Comparison of ENCODE assay signal across 7 cellular contexts in the genomic region with DNA sequence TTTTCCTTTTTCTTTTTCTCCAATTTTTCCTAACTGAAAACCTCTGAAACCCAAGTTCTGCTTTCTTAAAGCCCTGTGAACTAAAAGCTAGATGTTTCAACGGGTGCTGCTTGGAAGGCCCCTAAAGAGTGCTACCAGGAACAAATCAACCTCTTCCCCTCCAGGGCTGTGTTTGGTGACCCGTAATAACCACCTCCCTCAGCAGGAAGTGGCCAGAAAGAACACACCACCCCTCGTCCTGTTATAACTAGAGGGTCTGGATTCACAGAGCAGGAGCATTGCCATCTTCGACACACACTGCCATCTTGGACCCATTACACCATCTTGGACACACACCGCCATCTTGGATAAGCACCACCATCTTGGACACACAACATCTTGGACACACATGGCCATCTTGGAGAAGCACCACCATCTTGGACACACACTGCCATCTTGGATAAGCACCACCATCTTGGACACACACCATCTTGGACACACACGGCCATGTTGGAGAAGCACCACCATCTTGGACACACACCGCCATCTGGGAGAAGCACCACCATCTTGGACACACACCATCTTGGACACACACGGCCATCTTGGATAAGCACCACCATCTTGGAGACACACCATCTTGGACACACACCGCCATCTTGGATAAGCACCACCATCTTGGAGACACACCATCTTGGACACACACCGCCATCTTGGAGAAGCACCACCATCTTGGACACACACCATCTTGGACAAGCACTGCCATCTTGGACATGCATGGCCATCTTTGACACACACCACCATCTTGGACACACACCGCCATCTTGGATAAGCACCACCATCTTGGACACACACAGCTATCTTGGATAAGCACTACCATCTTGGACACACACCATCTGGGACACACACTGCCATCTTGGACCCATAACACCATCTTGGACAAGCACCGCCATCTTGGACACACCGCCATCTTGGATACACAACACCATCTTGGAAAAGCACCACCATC. TPM values are rescaled to one million over a fixed set of nuclear protein-coding genes. Genes with fewer than 3 reads are reported as not detected.
DNase-seq lines count a peak whose midpoint lies in the region; ATAC-seq and TF ChIP-seq lines count a peak whose summit lies in the region.
"Not testable (repeated sequence)": the region's sequence is repeated elsewhere in the genome, so short reads cannot be mapped to it uniquely, and the experiment has no call there.

No MANE protein-coding gene starts in this region.

- CTCF ChIA-PET in Panc1 (lab: Charles Lee); activated CD8-positive, alpha-beta memory T cell treated with anti-CD3 and anti-CD28 coated beads, Interleukin-2, amount 10 ng/mL, durations not matched to agents 7 days and 5 days (lab: Charles Lee): not testable (repeated sequence)

- POLR2A ChIA-PET in Panc1 (lab: Charles Lee): not testable (repeated sequence)

- peaks cover 26% of the 10 kb centered on the region for H3K4me1 Mint-ChIP-seq in activated CD8-positive, alpha-beta memory T cell treated with anti-CD3 and anti-CD28 coated beads, Interleukin-2, amount 10 ng/mL, durations not matched to agents 7 days and 5 days
- not testable (repeated sequence) for H3K4me1 Mint-ChIP-seq in chondrocyte (ENCODE audit: low read depth); progenitor cell of endocrine pancreas (ENCODE audit: low read depth)

- not testable (repeated sequence) for H3K4me3 Mint-ChIP-seq in activated CD8-positive, alpha-beta memory T cell treated with anti-CD3 and anti-CD28 coated beads, Interleukin-2, amount 10 ng/mL, durations not matched to agents 7 days and 5 days; chondrocyte (ENCODE audit: unreplicated experiment); progenitor cell of endocrine pancreas (ENCODE audit: low read depth)

- TF ChIP-seq CTCF in GM12865 (IDR thresholded peaks at IDR 0.05; ENCODE audit: insufficient read depth, low read depth, low read length, missing control alignments); Panc1 (IDR thresholded peaks at IDR 0.05); chondrocyte (IDR thresholded peaks at IDR 0.05); progenitor cell of endocrine pancreas (IDR thresholded peaks at IDR 0.05; ENCODE audit: unreplicated experiment): not testable (repeated sequence)

- peak; percentile 39 for ATAC-seq in HG02610 (IDR thresholded peaks at IDR 0.05; ENCODE audit: unreplicated experiment)
- ATAC-seq in Panc1: not testable (repeated sequence)
- peak; percentile 56 for ATAC-seq in activated CD8-positive, alpha-beta memory T cell treated with anti-CD3 and anti-CD28 coated beads, Interleukin-2, amount 10 ng/mL, durations not matched to agents 7 days and 5 days

- DNase-seq in GM12865 (ENCODE audit: low read depth): peak; percentile 60
- DNase-seq in Panc1 (ENCODE audit: low read depth, low spot score); progenitor cell of endocrine pancreas (ENCODE audit: low spot score, unreplicated experiment): not testable (repeated sequence)
- DNase-seq in activated CD8-positive, alpha-beta memory T cell treated with anti-CD3 and anti-CD28 coated beads, Interleukin-2, amount 10 ng/mL, durations not matched to agents 7 days and 5 days: peak; percentile 64
- DNase-seq in chondrocyte (ENCODE audit: low spot score): peak; percentile 12
- peak; percentile 33 for DNase-seq in islet precursor cell

- H3K27ac Mint-ChIP-seq in activated CD8-positive, alpha-beta memory T cell treated with anti-CD3 and anti-CD28 coated beads, Interleukin-2, amount 10 ng/mL, durations not matched to agents 7 days and 5 days: peak overlapping the region; percentile 48
- not testable (repeated sequence) for H3K27ac Mint-ChIP-seq in chondrocyte (ENCODE audit: unreplicated experiment)
- peak overlapping the region; percentile 86 for H3K27ac Mint-ChIP-seq in progenitor cell of endocrine pancreas

- not testable (repeated sequence) for H3K27ac ChIP-seq in Panc1 (ENCODE audit: low read length)

- H3K36me3 Mint-ChIP-seq in activated CD8-positive, alpha-beta memory T cell treated with anti-CD3 and anti-CD28 coated beads, Interleukin-2, amount 10 ng/mL, durations not matched to agents 7 days and 5 days: peaks cover 68% of the 10 kb centered on the region
- H3K36me3 Mint-ChIP-seq in chondrocyte (ENCODE audit: low read depth) (peaks cover 21% of the 10 kb centered on the region), progenitor cell of endocrine pancreas (ENCODE audit: insufficient read depth) (peaks cover 62% of the 10 kb centered on the region)

- in situ Hi-C loops in Panc1 (cut with HindIII; ENCODE audit: low pct_unique_long_range_greater_than_20kb, low sequenced_read_pairs): not testable (repeated sequence)

- H3K27me3 Mint-ChIP-seq in activated CD8-positive, alpha-beta memory T cell treated with anti-CD3 and anti-CD28 coated beads, Interleukin-2, amount 10 ng/mL, durations not matched to agents 7 days and 5 days; chondrocyte (ENCODE audit: low read depth); progenitor cell of endocrine pancreas: not testable (repeated sequence)

- BruUV-seq in Panc1 (replicated peaks; lab: Mats Ljungman, UMichigan): TSS peak; percentile 54

- not testable (repeated sequence) for H3K9me3 ChIP-seq in Panc1 (ENCODE audit: control insufficient read depth, insufficient read depth, low read depth, low read length)

- peaks cover 38% of the 10 kb centered on the region for H3K9me3 Mint-ChIP-seq in activated CD8-positive, alpha-beta memory T cell treated with anti-CD3 and anti-CD28 coated beads, Interleukin-2, amount 10 ng/mL, durations not matched to agents 7 days and 5 days (ENCODE audit: low read depth)
- H3K9me3 Mint-ChIP-seq in chondrocyte (ENCODE audit: low read depth) (peaks cover 21% of the 10 kb centered on the region), progenitor cell of endocrine pancreas (ENCODE audit: low read depth) (peaks cover 57% of the 10 kb centered on the region)

- H3K4me1 ChIP-seq in Panc1 (ENCODE audit: control insufficient read depth, insufficient read depth, low read length): not testable (repeated sequence)

- not testable (repeated sequence) for H3K27me3 ChIP-seq in Panc1 (ENCODE audit: control insufficient read depth, insufficient read depth, low read length)

- intact Hi-C loops in Panc1 (cut with micrococcal nuclease; ENCODE audit: unreplicated experiment): not testable (repeated sequence)

- H3K4me3 ChIP-seq in GM12865 (ENCODE audit: low read depth, low read length); Panc1 (ENCODE audit: low read depth in 2 of 2, low read length in 2 of 2): not testable (repeated sequence)

- H3K36me3 ChIP-seq in Panc1 (ENCODE audit: control insufficient read depth, insufficient read depth, low read length): not testable (repeated sequence)

RNA-seq across cellular contexts. Expression of a gene that starts 5.4 kb away (rescaled TPM):
- total RNA-seq in Panc1 (2021; ENCODE audit: unreplicated experiment): 16.5 TPM
- 29.5 TPM for polyA plus RNA-seq in Panc1 (2012; ENCODE audit: insufficient read length)
- total RNA-seq in activated CD8-positive, alpha-beta memory T cell treated with anti-CD3 and anti-CD28 coated beads, Interleukin-2, amount 10 ng/mL, durations not matched to agents 7 days and 5 days: 10 to 100 TPM; 39.9 to 44.7 TPM
- total RNA-seq in chondrocyte: 19.6 to 29.0 TPM (median 20.2 TPM) in 3 replicates
- 24.5 and 26.2 TPM in 2 replicates for total RNA-seq in progenitor cell of endocrine pancreas

RNA-seq across cellular contexts. Expression of a gene that starts 55.4 kb away (rescaled TPM):
- total RNA-seq in Panc1 (2021; ENCODE audit: unreplicated experiment) (125 TPM), chondrocyte (270 to 332 TPM (median 327 TPM) in 3 replicates), progenitor cell of endocrine pancreas (387 and 391 TPM in 2 replicates)
- polyA plus RNA-seq in Panc1 (2012; ENCODE audit: insufficient read length): 475 TPM
- 100 to 1,000 TPM; 204 to 235 TPM for total RNA-seq in activated CD8-positive, alpha-beta memory T cell treated with anti-CD3 and anti-CD28 coated beads, Interleukin-2, amount 10 ng/mL, durations not matched to agents 7 days and 5 days
